In genomic region chr2:122041455-122041854, GRCh38 we compare ENCODE assay signal across 36 cellular contexts.
"Had no signal": no experiment of that assay in that cellular context is flagged by ENCODE, and none has a peak within 500 bp of the region (broad histone marks: within the 10 kb centered on the region; RNA-seq: fewer than 3 reads in every experiment).

No MANE protein-coding gene starts in this region.

- H3K9me3 Mint-ChIP-seq: activated B cell treated with CpG ODN at 0.5 μM for 24 hours; activated CD4-positive, alpha-beta memory T cell treated with anti-CD3 and anti-CD28 coated beads, Interleukin-2, amount 10 ng/mL, durations not matched to agents 7 days and 5 days; activated CD4-positive, alpha-beta T cell treated with anti-CD3 and anti-CD28 coated beads, Interleukin-2, amount 10 ng/mL, durations not matched to agents 24 days and 14 days; activated naive CD4-positive, alpha-beta T cell treated with anti-CD3 and anti-CD28 coated beads, Interleukin-2, amount 10 ng/mL, durations not matched to agents 7 days and 5 days; activated naive CD4-positive, alpha-beta T cell treated with anti-CD3 and anti-CD28 coated beads, Interleukin-2, amount 50 U/mL, for 24 hours; activated naive CD8-positive, alpha-beta T cell treated with anti-CD3 and anti-CD28 coated beads, Interleukin-2, amount 50 U/mL, for 24 hours; activated T-cell treated with anti-CD3 and anti-CD28 coated beads, Interleukin-2, amount 50 U/mL, for 24 hours; activated T-helper 2 cell treated with anti-CD3 and anti-CD28 coated beads, Interferon-gamma antibody, Interleukin-2, Interleukin-4, amounts not matched to agents 10 μg/mL and 5 μg/mL and 100 μg/mL, durations not matched to agents 14 hours and 24 hours and 36 hours; T-helper 1 cell treated with Interleukin-12 subunit alpha and Interleukin-12 subunit beta and Interleukin-4 antibody, amounts not matched to agents 30 μg/mL and 1 μg/mL, for 36 hours; T-helper 2 cell treated with Interferon-gamma antibody and Interleukin-4, amounts not matched to agents 5 μg/mL and 100 μg/mL, for 36 hours had no signal

- H3K9me3 ChIP-seq: ascending aorta had no signal

- H3K36me3 ChIP-seq: ascending aorta, cardiac muscle cell had no signal

- ATAC-seq: activated CD8-positive, alpha-beta memory T cell treated with anti-CD3 and anti-CD28 coated beads, Interleukin-2, amount 10 ng/mL, durations not matched to agents 7 days and 5 days; activated CD8-positive, alpha-beta T cell treated with anti-CD3 and anti-CD28 coated beads, Interleukin-2, amount 10 ng/mL, durations not matched to agents 7 days and 5 days; activated naive CD8-positive, alpha-beta T cell treated with anti-CD3 and anti-CD28 coated beads, Interleukin-2, amount 50 U/mL, for 24 hours had no signal

- H3K27ac ChIP-seq: ascending aorta, cardiac muscle cell, VCaP had no signal

- H3K27me3 ChIP-seq: ascending aorta, cardiac muscle cell had no signal

- DNase-seq: activated B cell treated with CpG ODN at 0.5 μM for 24 hours; activated CD4-positive, alpha-beta memory T cell treated with anti-CD3 and anti-CD28 coated beads, Interleukin-2, amount 10 ng/mL, durations not matched to agents 7 days and 5 days; activated CD4-positive, alpha-beta T cell treated with anti-CD3 and anti-CD28 coated beads for 4 hours; activated CD4-positive, alpha-beta T cell treated with anti-CD3 and anti-CD28 coated beads, Interleukin-2, amount 10 ng/mL, durations not matched to agents 24 days and 14 days; activated CD4-positive, alpha-beta T cell treated with anti-CD3 and anti-CD28 coated beads, Interleukin-2, amount 50 U/mL, for 1 hour; activated CD4-positive, alpha-beta T cell treated with anti-CD3 and anti-CD28 coated beads, Interleukin-2, amount 50 U/mL, for 4 hours; activated CD4-positive, CD25-positive, alpha-beta regulatory T cell treated with anti-CD3 and anti-CD28 coated beads, Interleukin-2, amount 50 U/mL, for 72 hours; activated CD8-positive, alpha-beta memory T cell treated with anti-CD3 and anti-CD28 coated beads for 24 hours; activated CD8-positive, alpha-beta memory T cell treated with anti-CD3 and anti-CD28 coated beads, Interleukin-2, amount 10 ng/mL, durations not matched to agents 7 days and 5 days; activated CD8-positive, alpha-beta memory T cell treated with anti-CD3 and anti-CD28 coated beads, Interleukin-2, amount 50 U/mL, for 48 hours; activated CD8-positive, alpha-beta T cell treated with anti-CD3 and anti-CD28 coated beads, Interleukin-2, amount 10 ng/mL, durations not matched to agents 7 days and 5 days; activated effector memory CD4-positive, alpha-beta T cell treated with Interleukin-2 at 50 U/mL for 16 hours; activated gamma-delta T cell; activated naive CD4-positive, alpha-beta T cell treated with anti-CD3 and anti-CD28 coated beads, Interleukin-2, amount 10 ng/mL, durations not matched to agents 7 days and 5 days; activated naive CD4-positive, alpha-beta T cell treated with Interleukin-2 at 50 U/mL for 16 hours; activated naive CD8-positive, alpha-beta T cell treated with anti-CD3 and anti-CD28 coated beads, Interleukin-2, amount 10 ng/mL, durations not matched to agents 7 days and 5 days; activated naive CD8-positive, alpha-beta T cell treated with anti-CD3 and anti-CD28 coated beads, Interleukin-2, amount 50 U/mL, for 24 hours; activated T-cell treated with anti-CD3 and anti-CD28 coated beads, Interleukin-2, amount 50 U/mL, for 24 hours; activated T-cell treated with anti-CD3 and anti-CD28 coated beads, Interleukin-2, amount 50 U/mL, for 48 hours; amygdala; anterior cingulate cortex; caudate nucleus; cerebellar nuclear complex; T-helper 1 cell; T-helper 2 cell; T-helper 9 cell had no signal

- H3K4me1 Mint-ChIP-seq: activated B cell treated with CpG ODN at 0.5 μM for 24 hours; activated CD4-positive, alpha-beta memory T cell treated with anti-CD3 and anti-CD28 coated beads, Interleukin-2, amount 10 ng/mL, durations not matched to agents 7 days and 5 days; activated CD4-positive, alpha-beta T cell treated with anti-CD3 and anti-CD28 coated beads, Interleukin-2, amount 10 ng/mL, durations not matched to agents 24 days and 14 days; activated CD8-positive, alpha-beta memory T cell treated with anti-CD3 and anti-CD28 coated beads, Interleukin-2, amount 10 ng/mL, durations not matched to agents 7 days and 5 days; activated naive CD4-positive, alpha-beta T cell treated with anti-CD3 and anti-CD28 coated beads, Interleukin-2, amount 10 ng/mL, durations not matched to agents 7 days and 5 days; activated naive CD4-positive, alpha-beta T cell treated with anti-CD3 and anti-CD28 coated beads, Interleukin-2, amount 50 U/mL, for 24 hours; activated naive CD8-positive, alpha-beta T cell treated with anti-CD3 and anti-CD28 coated beads, Interleukin-2, amount 10 ng/mL, durations not matched to agents 7 days and 5 days; activated naive CD8-positive, alpha-beta T cell treated with anti-CD3 and anti-CD28 coated beads, Interleukin-2, amount 50 U/mL, for 24 hours; brain; central memory CD8-positive, alpha-beta T cell had no signal

- H3K4me1 ChIP-seq: ascending aorta had no signal

- H3K4me3 ChIP-seq: ascending aorta, cardiac muscle cell had no signal

- H3K27ac Mint-ChIP-seq: activated B cell treated with CpG ODN at 0.5 μM for 24 hours; activated CD4-positive, alpha-beta memory T cell treated with anti-CD3 and anti-CD28 coated beads, Interleukin-2, amount 10 ng/mL, durations not matched to agents 7 days and 5 days; activated CD4-positive, alpha-beta T cell treated with anti-CD3 and anti-CD28 coated beads, Interleukin-2, amount 10 ng/mL, durations not matched to agents 24 days and 14 days; activated CD8-positive, alpha-beta memory T cell treated with anti-CD3 and anti-CD28 coated beads, Interleukin-2, amount 10 ng/mL, durations not matched to agents 7 days and 5 days; activated CD8-positive, alpha-beta T cell treated with anti-CD3 and anti-CD28 coated beads, Interleukin-2, amount 10 ng/mL, durations not matched to agents 7 days and 5 days; activated naive CD4-positive, alpha-beta T cell treated with anti-CD3 and anti-CD28 coated beads, Interleukin-2, amount 10 ng/mL, durations not matched to agents 7 days and 5 days; activated naive CD4-positive, alpha-beta T cell treated with anti-CD3 and anti-CD28 coated beads, Interleukin-2, amount 50 U/mL, for 24 hours; activated naive CD8-positive, alpha-beta T cell; activated naive CD8-positive, alpha-beta T cell treated with anti-CD3 and anti-CD28 coated beads, Interleukin-2, amount 10 ng/mL, durations not matched to agents 7 days and 5 days; activated naive CD8-positive, alpha-beta T cell treated with anti-CD3 and anti-CD28 coated beads, Interleukin-2, amount 50 U/mL, for 24 hours; activated T-cell treated with anti-CD3 and anti-CD28 coated beads, Interleukin-2, amount 50 U/mL, for 24 hours; activated T-helper 2 cell treated with anti-CD3 and anti-CD28 coated beads, Interferon-gamma antibody, Interleukin-2, Interleukin-4, amounts not matched to agents 10 μg/mL and 5 μg/mL and 100 μg/mL, durations not matched to agents 14 hours and 24 hours and 36 hours; brain; T-helper 1 cell treated with Interleukin-12 subunit alpha and Interleukin-12 subunit beta and Interleukin-4 antibody, amounts not matched to agents 30 μg/mL and 1 μg/mL, for 36 hours; T-helper 2 cell treated with Interferon-gamma antibody and Interleukin-4, amounts not matched to agents 5 μg/mL and 100 μg/mL, for 36 hours had no signal

- H3K36me3 Mint-ChIP-seq: activated CD8-positive, alpha-beta memory T cell treated with anti-CD3 and anti-CD28 coated beads, Interleukin-2, amount 10 ng/mL, durations not matched to agents 7 days and 5 days; activated naive CD4-positive, alpha-beta T cell treated with anti-CD3 and anti-CD28 coated beads, Interleukin-2, amount 10 ng/mL, durations not matched to agents 7 days and 5 days; activated naive CD4-positive, alpha-beta T cell treated with anti-CD3 and anti-CD28 coated beads, Interleukin-2, amount 50 U/mL, for 24 hours; activated naive CD8-positive, alpha-beta T cell; activated naive CD8-positive, alpha-beta T cell treated with anti-CD3 and anti-CD28 coated beads, Interleukin-2, amount 10 ng/mL, durations not matched to agents 7 days and 5 days; brain had no signal

- H3K4me3 Mint-ChIP-seq: activated B cell treated with CpG ODN at 0.5 μM for 24 hours; activated CD4-positive, alpha-beta memory T cell treated with anti-CD3 and anti-CD28 coated beads, Interleukin-2, amount 10 ng/mL, durations not matched to agents 7 days and 5 days; activated CD4-positive, alpha-beta T cell treated with anti-CD3 and anti-CD28 coated beads, Interleukin-2, amount 10 ng/mL, durations not matched to agents 24 days and 14 days; activated CD8-positive, alpha-beta memory T cell treated with anti-CD3 and anti-CD28 coated beads, Interleukin-2, amount 10 ng/mL, durations not matched to agents 7 days and 5 days; activated CD8-positive, alpha-beta T cell treated with anti-CD3 and anti-CD28 coated beads, Interleukin-2, amount 10 ng/mL, durations not matched to agents 7 days and 5 days; activated naive CD4-positive, alpha-beta T cell treated with anti-CD3 and anti-CD28 coated beads, Interleukin-2, amount 10 ng/mL, durations not matched to agents 7 days and 5 days; activated naive CD4-positive, alpha-beta T cell treated with anti-CD3 and anti-CD28 coated beads, Interleukin-2, amount 50 U/mL, for 24 hours; activated naive CD8-positive, alpha-beta T cell; activated naive CD8-positive, alpha-beta T cell treated with anti-CD3 and anti-CD28 coated beads, Interleukin-2, amount 10 ng/mL, durations not matched to agents 7 days and 5 days; activated naive CD8-positive, alpha-beta T cell treated with anti-CD3 and anti-CD28 coated beads, Interleukin-2, amount 50 U/mL, for 24 hours; activated T-cell treated with anti-CD3 and anti-CD28 coated beads, Interleukin-2, amount 50 U/mL, for 24 hours; brain; central memory CD8-positive, alpha-beta T cell; T-helper 1 cell treated with Interleukin-12 subunit alpha and Interleukin-12 subunit beta and Interleukin-4 antibody, amounts not matched to agents 30 μg/mL and 1 μg/mL, for 36 hours; T-helper 2 cell treated with Interferon-gamma antibody and Interleukin-4, amounts not matched to agents 5 μg/mL and 100 μg/mL, for 36 hours had no signal
